31 cellular contexts compared by ENCODE assay signal in the genomic region with DNA sequence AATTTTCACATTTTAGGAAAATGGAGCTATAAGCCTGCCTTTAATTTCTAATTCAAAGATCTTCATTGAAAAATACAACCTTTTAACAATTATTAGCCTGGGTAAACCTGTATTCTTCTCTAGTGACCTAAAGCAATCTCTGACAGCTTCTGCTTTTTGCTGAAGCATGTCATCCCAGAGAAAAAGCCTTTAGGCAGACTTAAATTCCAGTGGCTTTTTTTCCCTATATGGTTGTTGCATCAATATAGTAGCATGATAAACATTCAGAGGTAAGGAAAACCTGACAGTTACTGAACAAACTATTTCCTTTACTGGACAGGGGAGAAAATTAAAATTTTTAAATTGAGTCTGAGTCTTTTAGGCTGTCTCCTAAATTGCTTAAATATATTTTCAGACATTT. TPM values are rescaled to one million over a fixed set of nuclear protein-coding genes. Genes with fewer than 3 reads are reported as not detected.
DNase-seq lines count a peak whose midpoint lies in the region; ATAC-seq and TF ChIP-seq lines count a peak whose summit lies in the region.
"Had no signal": no experiment of that assay in that cellular context is flagged by ENCODE, and none has a peak within 500 bp of the region (broad histone marks: within the 10 kb centered on the region; RNA-seq: fewer than 3 reads in every experiment).

No MANE protein-coding gene starts in this region.

- no peak for TF ChIP-seq EP300 in SK-N-SH (IDR thresholded peaks at IDR 0.05; ENCODE audit: borderline replicate concordance in 1 of 2, low read depth in 1 of 2, low read length in 1 of 2)

- no peak for TF ChIP-seq RAD21 in SK-N-SH (IDR thresholded peaks at IDR 0.05; ENCODE audit: low read length)

- DNase-seq in SK-N-SH (no peak), SJSA1 (ENCODE audit: low read depth in 1 of 2, low spot score in 2 of 2) (no peak), epithelial cell of esophagus (ENCODE audit: low read depth) (peak; percentile 51), smooth muscle cell (lab: John Stamatoyannopoulos, UW; ENCODE audit: unreplicated experiment) (no peak), tibial artery (no peak), NCI-H69 (lab: John Stamatoyannopoulos, UW) (no peak), head of caudate nucleus (no peak)
- DNase-seq: activated B cell treated with CpG ODN at 0.5 μM for 24 hours; activated CD4-positive, alpha-beta T cell treated with anti-CD3 and anti-CD28 coated beads, Interleukin-2, amount 50 U/mL, for 1 hour; activated naive CD4-positive, alpha-beta T cell treated with anti-CD3 and anti-CD28 coated beads, Interleukin-2, amount 10 ng/mL, durations not matched to agents 7 days and 5 days; anterior cingulate cortex; C1 segment of cervical spinal cord; COR-L47; cortex of kidney; effector memory CD4-positive, alpha-beta T cell; GF-D8; glutamatergic neuron; left lung; MV-4-11; NCI-H1436; NCI-H345; NCI-H748 treated with DMSO at 0.1 percent for 48 hours; RPMI8226; sigmoid colon; stimulated activated CD4-positive, alpha-beta T cell treated with anti-CD3 and anti-CD28 coated beads, Interleukin-4, amount 100 ng/mL, for 1 hour; upper lobe of left lung had no signal

- CTCF ChIA-PET in SK-N-SH (lab: Yijun Ruan, JAX): interaction anchor here (0.9 kb wide), 1 partner anchor 45 kb away, joined by 3 read pairs; no protein-coding TSS in a partner anchor

- H3K4me2 ChIP-seq in SK-N-SH (no peak overlapping the region), smooth muscle cell (peak overlapping the region; percentile 31)

- POLR2A ChIA-PET in SK-N-SH (lab: Yijun Ruan, JAX): no interaction called here

- H3F3A ChIP-seq in SK-N-SH (replicated peaks; ENCODE audit: insufficient read depth) (peaks cover 21% of the 10 kb centered on the region), smooth muscle cell (ENCODE audit: low read depth) (peaks cover 10% of the 10 kb centered on the region)

- H3K9me3 ChIP-seq in SK-N-SH (no peaks in the 10 kb centered on the region), SJSA1 (replicated peaks) (no peaks in the 10 kb centered on the region), smooth muscle cell (replicated peaks; ENCODE audit: low read depth) (no peaks in the 10 kb centered on the region), tibial artery (no peaks in the 10 kb centered on the region)
- H3K9me3 ChIP-seq: left lung, prostate gland, sigmoid colon, upper lobe of left lung had no signal

- H3K79me2 ChIP-seq in SK-N-SH (ENCODE audit: insufficient read depth) (no peaks in the 10 kb centered on the region; the same call in 1 of the 2 replicates), smooth muscle cell (ENCODE audit: low read depth) (no peaks in the 10 kb centered on the region)

- H3K36me3 ChIP-seq in SK-N-SH (replicated peaks in 1 of 2; ENCODE audit: control insufficient read depth in 1 of 2, insufficient read depth in 2 of 2, low read length in 1 of 2): peaks cover 18 to 45% of the 10 kb centered on the region in 2 experiments
- H3K36me3 ChIP-seq in SJSA1: peaks cover 30% of the 10 kb centered on the region
- H3K36me3 ChIP-seq in smooth muscle cell (ENCODE audit: low read depth): no peaks in the 10 kb centered on the region
- H3K36me3 ChIP-seq in tibial artery: peaks cover 13 to 32% (median 19%) of the 10 kb centered on the region in 3 donors
- H3K36me3 ChIP-seq: prostate gland had no signal

- TF ChIP-seq CTCF in SK-N-SH (IDR thresholded peaks at IDR 0.05): no peak
- no peak for TF ChIP-seq CTCF in epithelial cell of esophagus (IDR thresholded peaks at IDR 0.05; ENCODE audit: insufficient read depth, low read depth, low read length, missing control alignments)
- no peak for TF ChIP-seq CTCF in smooth muscle cell (IDR thresholded peaks at IDR 0.05; ENCODE audit: borderline replicate concordance, insufficient read depth, poor library complexity, severe bottlenecking)
- no peak for TF ChIP-seq CTCF in tibial artery (IDR thresholded peaks at IDR 0.05)

- H3K4me3 ChIP-seq in SK-N-SH (ENCODE audit: low read depth in 2 of 2, low read length in 1 of 2) (no peak overlapping the region), SJSA1 (no peak overlapping the region), epithelial cell of esophagus (ENCODE audit: low read length) (no peak overlapping the region), smooth muscle cell (no peak overlapping the region), tibial artery (no peak overlapping the region)
- H3K4me3 ChIP-seq: left lung, prostate gland, sigmoid colon, upper lobe of left lung had no signal

- H3K27me3 ChIP-seq in SK-N-SH (ENCODE audit: insufficient read depth) (no peaks in the 10 kb centered on the region), SJSA1 (replicated peaks) (no peaks in the 10 kb centered on the region), smooth muscle cell (ENCODE audit: low read depth) (no peaks in the 10 kb centered on the region), tibial artery (no peaks in the 10 kb centered on the region)
- H3K27me3 ChIP-seq: left lung, sigmoid colon, upper lobe of left lung had no signal

- no peaks in the 10 kb centered on the region for H4K20me1 ChIP-seq in SK-N-SH (ENCODE audit: insufficient read depth)
- H4K20me1 ChIP-seq in smooth muscle cell (ENCODE audit: low read depth): peaks cover 7% of the 10 kb centered on the region

- H3K27ac ChIP-seq in SK-N-SH (ENCODE audit: low read depth in 2 of 2, low read length in 1 of 2) (peak overlapping the region; percentile 23 to 90; a peak in 2 of 4 replicates), SJSA1 (peak overlapping the region; percentile 90), smooth muscle cell (ENCODE audit: low read depth) (peak overlapping the region; percentile 90), tibial artery (no peak overlapping the region)
- H3K27ac ChIP-seq: 22Rv1, left lung, prostate gland, sigmoid colon, upper lobe of left lung had no signal

- no peaks in the 10 kb centered on the region for H3K9me2 ChIP-seq in SK-N-SH

- H3K4me1 ChIP-seq in SK-N-SH (ENCODE audit: control insufficient read depth in 1 of 2, insufficient read depth in 2 of 2, low read depth in 1 of 2, low read length in 1 of 2): peaks cover 0 to 12% of the 10 kb centered on the region in 2 experiments; a peak in 1 of 4 replicates
- peaks cover 34% of the 10 kb centered on the region for H3K4me1 ChIP-seq in SJSA1 (replicated peaks)
- H3K4me1 ChIP-seq in smooth muscle cell (ENCODE audit: low read depth): no peaks in the 10 kb centered on the region
- H3K4me1 ChIP-seq in tibial artery: no peaks in the 10 kb centered on the region
- H3K4me1 ChIP-seq: left lung, prostate gland, sigmoid colon, upper lobe of left lung had no signal

- H2AFZ ChIP-seq in SK-N-SH (ENCODE audit: low read depth) (no peak overlapping the region), smooth muscle cell (ENCODE audit: low read depth) (no peak overlapping the region)

- no peak overlapping the region for H3K9ac ChIP-seq in SK-N-SH
- H3K9ac ChIP-seq in smooth muscle cell (ENCODE audit: low read depth): no peak overlapping the region

- intact Hi-C loops in tibial artery (cut with DNase I; ENCODE audit: low total_unique reads) (no loop called here), head of caudate nucleus (cut with DNase I) (no loop called here)

- no peak for ATAC-seq in SK-N-SH treated with all-trans-retinoic acid at 6 μM for 48 hours
- ATAC-seq: left lung had no signal

TF ChIP-seq in SK-N-SH, 30 proteins besides CTCF, POLR2A, EP300 and RAD21 (continues in another document):
- TF ChIP-seq NFIC (IDR thresholded peaks at IDR 0.05; ENCODE audit: borderline replicate concordance) (no peak), MXI1 (IDR thresholded peaks at IDR 0.05; ENCODE audit: low read depth, low read length) (no peak), GATA2 (CRISPR knock-in tag; IDR thresholded peaks at IDR 0.05) (no peak), SMC3 (IDR thresholded peaks at IDR 0.05; ENCODE audit: low read depth, low read length) (no peak), GABPA (IDR thresholded peaks at IDR 0.05; ENCODE audit: low read depth) (no peak)
- TF ChIP-seq, protein P1, sequence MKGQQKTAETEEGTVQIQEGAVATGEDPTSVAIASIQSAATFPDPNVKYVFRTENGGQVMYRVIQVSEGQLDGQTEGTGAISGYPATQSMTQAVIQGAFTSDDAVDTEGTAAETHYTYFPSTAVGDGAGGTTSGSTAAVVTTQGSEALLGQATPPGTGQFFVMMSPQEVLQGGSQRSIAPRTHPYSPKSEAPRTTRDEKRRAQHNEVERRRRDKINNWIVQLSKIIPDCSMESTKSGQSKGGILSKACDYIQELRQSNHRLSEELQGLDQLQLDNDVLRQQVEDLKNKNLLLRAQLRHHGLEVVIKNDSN (IDR thresholded peaks at IDR 0.05; ENCODE audit: borderline replicate concordance, low read depth): no peak

RNA-seq across cellular contexts. Expression of gene EVI2A, which starts 7.8 kb away (rescaled TPM):
- polyA plus RNA-seq in SK-N-SH (2012; rRNA removed): 1.3 and 1.9 TPM in 2 replicates
- 2.6 and 3.2 TPM in 2 replicates for polyA plus RNA-seq in SK-N-SH (2012; cell fraction: cytosol; rRNA removed)
- 0.32 and 0.76 TPM in 2 replicates for polyA plus RNA-seq in SK-N-SH (2012; cell fraction: nucleus; rRNA removed)
- total RNA-seq in SJSA1 (2014; rRNA removed; shearing (Covaris generic)): 7.6 and 10.7 TPM in 2 replicates
- not detected in 2 replicates for total RNA-seq in smooth muscle cell
- polyA plus RNA-seq in smooth muscle cell: 0.33 and 0.44 TPM in 2 replicates
- total RNA-seq: epithelial cell of proximal tubule had no signal

RNA-seq across cellular contexts. Expression of gene EVI2B, which starts 15.4 kb away (rescaled TPM):
- 0.64 and 0.78 TPM in 2 replicates for polyA plus RNA-seq in SK-N-SH (2012; rRNA removed)
- 0.94 and 1.1 TPM in 2 replicates for polyA plus RNA-seq in SK-N-SH (2012; cell fraction: cytosol; rRNA removed)
- polyA plus RNA-seq in SK-N-SH (2012; cell fraction: nucleus; rRNA removed): 0.04 and 0.27 TPM in 2 replicates
- 0.47 and 1.2 TPM in 2 replicates for total RNA-seq in SJSA1 (2014; rRNA removed; shearing (Covaris generic))
- total RNA-seq in smooth muscle cell: not detected in 2 replicates
- polyA plus RNA-seq in smooth muscle cell: 0.33 TPM in 1 of 2 replicates, not detected in the other
- total RNA-seq: epithelial cell of proximal tubule, SK-MEL-5 had no signal

RNA-seq across cellular contexts. Expression of gene OMG, which starts 32.2 kb away (rescaled TPM):
- polyA plus RNA-seq in SK-N-SH (2012; rRNA removed) (0.61 and 0.99 TPM in 2 replicates), smooth muscle cell (0.57 and 1.3 TPM in 2 replicates)
- 1.1 and 1.5 TPM in 2 replicates for polyA plus RNA-seq in SK-N-SH (2012; cell fraction: cytosol; rRNA removed)
- polyA plus RNA-seq in SK-N-SH (2012; cell fraction: nucleus; rRNA removed): 0.38 TPM in 1 of 2 replicates, not detected in the other
- not detected in 2 replicates for total RNA-seq in SJSA1 (2014; rRNA removed; shearing (Covaris generic))
- total RNA-seq in smooth muscle cell: not detected in 2 replicates
- total RNA-seq: epithelial cell of proximal tubule, prostate gland had no signal

Comparison
In these comparisons a context has a peak if more than half of its experiments do, and no peak if none do; other contexts are left out.
1. H3K27ac ChIP-seq: peak in SK-N-SH (2 of 2), SJSA1 (single experiment) and smooth muscle cell (single experiment); none in tibial artery (0 of 2).